In the genomic region with DNA sequence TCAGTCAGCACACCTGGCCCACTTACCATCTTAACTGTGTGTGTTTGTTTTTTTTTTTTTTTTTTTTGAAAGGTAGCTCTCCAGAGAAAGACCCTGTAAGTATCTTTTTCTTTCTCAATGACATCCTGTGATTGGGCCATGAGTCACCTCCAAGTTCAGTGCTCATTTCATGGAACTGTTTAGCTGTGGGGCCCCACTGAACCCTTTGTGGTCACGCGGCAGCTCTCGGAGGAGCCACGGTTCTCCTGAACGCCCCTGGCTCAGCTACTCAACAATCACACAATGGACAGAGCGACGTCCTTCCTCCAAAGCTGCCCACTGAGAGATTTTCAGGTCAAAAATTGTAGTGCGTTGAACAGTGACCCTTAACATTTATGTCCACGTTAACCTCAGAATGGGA, we compare ENCODE assay signal across 18 cellular contexts. TPM values are rescaled to one million over a fixed set of nuclear protein-coding genes. Genes with fewer than 3 reads are reported as not detected.
DNase-seq lines count a peak whose midpoint lies in the region; ATAC-seq and TF ChIP-seq lines count a peak whose summit lies in the region.
"Had no signal": no experiment of that assay in that cellular context is flagged by ENCODE, and none has a peak within 500 bp of the region (broad histone marks: within the 10 kb centered on the region; RNA-seq: fewer than 3 reads in every experiment).

No MANE protein-coding gene starts in this region.

- no peaks in the 10 kb centered on the region for H3K9me3 ChIP-seq in PC-3 (ENCODE audit: low read length)
- no peaks in the 10 kb centered on the region for H3K9me3 ChIP-seq in H9 (ENCODE audit: control insufficient read depth, low read depth, low read length)
- H3K9me3 ChIP-seq in adrenal gland (replicated peaks in 1 of 3), result no peaks in the 10 kb centered on the region
- H3K9me3 ChIP-seq: left ventricle myocardium inferior, psoas muscle, uterus had no signal

- TF ChIP-seq CTCF in PC-3 (conservative IDR thresholded peaks at IDR 0.05; ENCODE audit: low read depth, low read length) (no peak), H9 (conservative IDR thresholded peaks at IDR 0.05) (no peak), adrenal gland (IDR thresholded peaks at IDR 0.05) (no peak)

- no peaks in the 10 kb centered on the region for H3K36me3 Mint-ChIP-seq in activated naive CD4-positive, alpha-beta T cell treated with anti-CD3 and anti-CD28 coated beads, Interleukin-2, amount 10 ng/mL, durations not matched to agents 7 days and 5 days
- no peaks in the 10 kb centered on the region for H3K36me3 Mint-ChIP-seq in H9 (ENCODE audit: insufficient read depth in 1 of 3, low read depth in 3 of 3)

- H3K4me3 ChIP-seq in PC-3 (ENCODE audit: low read length), result no peak overlapping the region
- no peak overlapping the region for H3K4me3 ChIP-seq in adrenal gland
- H3K4me3 ChIP-seq: left ventricle myocardium inferior, psoas muscle, uterus had no signal

- DNase-seq in stimulated activated CD4-positive, alpha-beta T cell treated with anti-CD3 and anti-CD28 coated beads, Interleukin-12 subunit alpha, Interleukin-12 subunit beta, amount 100 ng/mL, for 48 hours (ENCODE audit: low read depth in 2 of 3, low spot score in 1 of 3), result peak; percentile 26 to 35 (median 33)
- DNase-seq in stimulated activated CD4-positive, alpha-beta T cell treated with anti-CD3 and anti-CD28 coated beads, Interleukin-4, amount 100 ng/mL, for 1 hour, result no peak
- DNase-seq in PC-3 (peak; percentile 12), dermis blood vessel endothelial cell (no peak), H9 (no peak), adrenal gland (no peak)
- peak; percentile 53 for DNase-seq in activated naive CD4-positive, alpha-beta T cell treated with anti-CD3 and anti-CD28 coated beads, Interleukin-2, amount 10 ng/mL, durations not matched to agents 7 days and 5 days
- peak; percentile 27 to 68 for DNase-seq in stimulated activated naive CD8-positive, alpha-beta T cell treated with anti-CD3 and anti-CD28 coated beads, Interleukin-15, amount 100 ng/mL, for 72 hours
- DNase-seq: activated B cell treated with CpG ODN at 0.5 μM for 24 hours; KBM-7; left ventricle myocardium inferior; naive thymus-derived CD8-positive, alpha-beta T cell; NCI-H146; NCI-H446 treated with DMSO at 0.1 percent for 48 hours; psoas muscle; uterus had no signal

- peak overlapping the region; percentile 81 for H3K27ac Mint-ChIP-seq in activated naive CD4-positive, alpha-beta T cell treated with anti-CD3 and anti-CD28 coated beads, Interleukin-2, amount 10 ng/mL, durations not matched to agents 7 days and 5 days
- H3K27ac Mint-ChIP-seq in stimulated activated naive CD8-positive, alpha-beta T cell treated with anti-CD3 and anti-CD28 coated beads, Interleukin-15, amount 100 ng/mL, for 72 hours, result peak overlapping the region; percentile 3 to 42
- H3K27ac Mint-ChIP-seq in H9, result peak overlapping the region in 1 of 3 experiments; percentile 85; a peak in 1 of 7 replicates
- H3K27ac Mint-ChIP-seq: activated B cell treated with CpG ODN at 0.5 μM for 24 hours had no signal

- H3K27me3 ChIP-seq in PC-3 (ENCODE audit: low read length), result no peaks in the 10 kb centered on the region
- no peaks in the 10 kb centered on the region for H3K27me3 ChIP-seq in H9 (ENCODE audit: insufficient read depth, low read length)
- H3K27me3 ChIP-seq in adrenal gland, result no peaks in the 10 kb centered on the region
- H3K27me3 ChIP-seq: uterus had no signal

- H2BK12ac ChIP-seq in H9 (ENCODE audit: insufficient read length, low read depth, low read length), result no peak overlapping the region

- H3K36me3 ChIP-seq in PC-3 (ENCODE audit: low read depth, low read length) (no peaks in the 10 kb centered on the region), adrenal gland (replicated peaks in 1 of 2) (no peaks in the 10 kb centered on the region)
- H3K36me3 ChIP-seq: left ventricle myocardium inferior, uterus had no signal

- intact Hi-C loops in PC-3 (cut with micrococcal nuclease) (no loop called here), adrenal gland (cut with DNase I) (loop anchor here in 1 of 2 donors (10.0 kb wide), 1 partner anchor 72 kb away; the partner anchor contains the start of gene SLC25A6)

- peaks cover 30% of the 10 kb centered on the region for H3K27me3 Mint-ChIP-seq in activated naive CD4-positive, alpha-beta T cell treated with anti-CD3 and anti-CD28 coated beads, Interleukin-2, amount 10 ng/mL, durations not matched to agents 7 days and 5 days
- peaks cover 35% of the 10 kb centered on the region for H3K27me3 Mint-ChIP-seq in stimulated activated naive CD8-positive, alpha-beta T cell treated with anti-CD3 and anti-CD28 coated beads, Interleukin-15, amount 100 ng/mL, for 72 hours
- peaks cover 1% of the 10 kb centered on the region for H3K27me3 Mint-ChIP-seq in H9 (ENCODE audit: low read depth)

- peak overlapping the region; percentile 46 for H3K4me3 Mint-ChIP-seq in activated naive CD4-positive, alpha-beta T cell treated with anti-CD3 and anti-CD28 coated beads, Interleukin-2, amount 10 ng/mL, durations not matched to agents 7 days and 5 days
- peak overlapping the region; percentile 44 to 70 for H3K4me3 Mint-ChIP-seq in stimulated activated naive CD8-positive, alpha-beta T cell treated with anti-CD3 and anti-CD28 coated beads, Interleukin-15, amount 100 ng/mL, for 72 hours
- H3K4me3 Mint-ChIP-seq in H9, result no peak overlapping the region
- H3K4me3 Mint-ChIP-seq: activated B cell treated with CpG ODN at 0.5 μM for 24 hours; central memory CD8-positive, alpha-beta T cell; naive thymus-derived CD8-positive, alpha-beta T cell had no signal

- H2BK5ac ChIP-seq in H9 (ENCODE audit: insufficient read length, low read length), result no peak overlapping the region

- H3K23me2 ChIP-seq in H9 (ENCODE audit: insufficient read length, low read depth, low read length, poor library complexity, severe bottlenecking), result no peaks in the 10 kb centered on the region

- TF ChIP-seq POLR2A in adrenal gland (IDR thresholded peaks at IDR 0.05), result no peak

- peaks cover 20% of the 10 kb centered on the region for H3K4me1 Mint-ChIP-seq in activated naive CD4-positive, alpha-beta T cell treated with anti-CD3 and anti-CD28 coated beads, Interleukin-2, amount 10 ng/mL, durations not matched to agents 7 days and 5 days
- peaks cover 28% of the 10 kb centered on the region for H3K4me1 Mint-ChIP-seq in stimulated activated naive CD8-positive, alpha-beta T cell treated with anti-CD3 and anti-CD28 coated beads, Interleukin-15, amount 100 ng/mL, for 72 hours
- peaks cover 2 to 6% of the 10 kb centered on the region in 2 experiments; a peak in 1 of 4 replicates for H3K4me1 Mint-ChIP-seq in H9

- no peak overlapping the region for H3K18ac ChIP-seq in H9 (ENCODE audit: insufficient read length, low read depth, low read length)

- peaks cover 2% of the 10 kb centered on the region for H3K9me3 Mint-ChIP-seq in activated naive CD4-positive, alpha-beta T cell treated with anti-CD3 and anti-CD28 coated beads, Interleukin-2, amount 10 ng/mL, durations not matched to agents 7 days and 5 days
- no peaks in the 10 kb centered on the region for H3K9me3 Mint-ChIP-seq in stimulated activated naive CD8-positive, alpha-beta T cell treated with anti-CD3 and anti-CD28 coated beads, Interleukin-15, amount 100 ng/mL, for 72 hours
- peaks cover 0 to 2% of the 10 kb centered on the region in 2 experiments; a peak in 1 of 5 replicates for H3K9me3 Mint-ChIP-seq in H9
- H3K9me3 Mint-ChIP-seq: activated B cell treated with CpG ODN at 0.5 μM for 24 hours; central memory CD8-positive, alpha-beta T cell; naive thymus-derived CD8-positive, alpha-beta T cell had no signal

- no peak overlapping the region for H2BK120ac ChIP-seq in H9 (ENCODE audit: low read depth, low read length, poor library complexity, severe bottlenecking)

- H2AK5ac ChIP-seq in H9 (ENCODE audit: insufficient read length, low read length), result no peak overlapping the region

- no peak overlapping the region for H4K8ac ChIP-seq in H9 (replicated peaks; ENCODE audit: insufficient read length, low read depth, low read length)

- no peak overlapping the region; the same call in 1 of the 2 replicates for H3K4me2 ChIP-seq in PC-3 (ENCODE audit: low read length)
- no peak overlapping the region for H3K4me2 ChIP-seq in H9 (ENCODE audit: insufficient read depth, insufficient read length, low read length)

- H3K4ac ChIP-seq in H9 (ENCODE audit: low read depth, low read length), result no peak overlapping the region

- no peak overlapping the region for H4K91ac ChIP-seq in H9 (ENCODE audit: insufficient read length, low read depth, low read length)

- H3F3A ChIP-seq in PC-3 (ENCODE audit: low read length, unreplicated experiment), result no peaks in the 10 kb centered on the region

- no TSS peak for BruUV-seq in PC-3 (replicated peaks; lab: Mats Ljungman, UMichigan)

- CTCF ChIA-PET in PC-3 (lab: Charles Lee), result no interaction called here
- CTCF ChIA-PET in activated naive CD4-positive, alpha-beta T cell treated with anti-CD3 and anti-CD28 coated beads, Interleukin-2, amount 10 ng/mL, durations not matched to agents 7 days and 5 days (lab: Charles Lee), result no interaction called here

- no peaks in the 10 kb centered on the region for H3K79me1 ChIP-seq in H9 (ENCODE audit: insufficient read depth, low read depth, low read length, poor library complexity, severe bottlenecking)

- POLR2A ChIA-PET in PC-3 (lab: Charles Lee; ENCODE audit: unreplicated experiment), result no interaction called here

- H3K23ac ChIP-seq in H9 (ENCODE audit: insufficient read length, low read depth, low read length), result no peak overlapping the region

- no peaks in the 10 kb centered on the region for H3K79me2 ChIP-seq in PC-3 (ENCODE audit: low read length)
- no peaks in the 10 kb centered on the region for H3K79me2 ChIP-seq in H9 (ENCODE audit: insufficient read depth, low read length)

- ATAC-seq in PC-3, result no peak
- ATAC-seq in stimulated activated naive CD8-positive, alpha-beta T cell treated with anti-CD3 and anti-CD28 coated beads, Interleukin-15, amount 100 ng/mL, for 72 hours, result peak; percentile 79
- ATAC-seq: naive thymus-derived CD8-positive, alpha-beta T cell; psoas muscle had no signal

- H2AFZ ChIP-seq in PC-3 (ENCODE audit: low read length) (no peak overlapping the region), H9 (ENCODE audit: low read length) (no peak overlapping the region)

- no CpG with 5 or more reads among the region's 9 CpGs for WGBS in H9 (ENCODE audit: extremely low coverage, insufficient read length, low lambda C conversion rate)
- 62 to 81% (median 68%) methylated on average over 7 to 9 of the region's 9 CpGs for WGBS in adrenal gland, 4 donors

- H2BK15ac ChIP-seq in H9 (ENCODE audit: low read depth, low read length), result no peak overlapping the region

- H3K9ac ChIP-seq in PC-3 (ENCODE audit: low read length), result no peak overlapping the region
- no peak overlapping the region for H3K9ac ChIP-seq in H9 (ENCODE audit: extremely low read depth, insufficient read length, low read length)

- H4K5ac ChIP-seq in H9 (ENCODE audit: insufficient read length, low read depth, low read length), result no peak overlapping the region

- H3T11ph ChIP-seq in H9 (ENCODE audit: low read length), result no peak overlapping the region

- H3K4me1 ChIP-seq in PC-3 (ENCODE audit: insufficient read depth, low read length), result no peaks in the 10 kb centered on the region
- H3K4me1 ChIP-seq in H9 (ENCODE audit: insufficient read depth, low read length), result no peaks in the 10 kb centered on the region
- no peaks in the 10 kb centered on the region for H3K4me1 ChIP-seq in adrenal gland (replicated peaks in 1 of 2)
- H3K4me1 ChIP-seq: left ventricle myocardium inferior, psoas muscle, uterus had no signal

- H3K9me2 ChIP-seq in PC-3 (replicated peaks; ENCODE audit: low read length), result no peaks in the 10 kb centered on the region

- no peak overlapping the region for H3K14ac ChIP-seq in H9 (ENCODE audit: insufficient read depth, low read length)

- H4K20me1 ChIP-seq in PC-3 (ENCODE audit: low read length) (no peaks in the 10 kb centered on the region), H9 (ENCODE audit: control insufficient read depth, insufficient read depth, insufficient read length) (no peaks in the 10 kb centered on the region)

- H3K27ac ChIP-seq in PC-3 (ENCODE audit: low read length), result no peak overlapping the region
- no peak overlapping the region for H3K27ac ChIP-seq in H9 (ENCODE audit: insufficient read length, low read depth, low read length)
- no peak overlapping the region for H3K27ac ChIP-seq in adrenal gland
- H3K27ac ChIP-seq: left ventricle myocardium inferior, psoas muscle, uterus had no signal

- H3K56ac ChIP-seq in H9 (ENCODE audit: insufficient read length, low read depth, low read length), result no peak overlapping the region

- H2BK20ac ChIP-seq in H9 (ENCODE audit: low read depth, low read length, poor library complexity, severe bottlenecking), result no peak overlapping the region

RNA-seq across cellular contexts. Expression of gene IL3RA, which starts 14.2 kb away (rescaled TPM):
- not detected in 2 replicates for total RNA-seq in PC-3 (2014; rRNA removed)
- 23.6 and 64.7 TPM in 2 replicates for total RNA-seq in dermis blood vessel endothelial cell
- total RNA-seq in H9 (2021), result 0.24 TPM in 1 of 2 replicates, not detected in the other
- 1 to 10 TPM; 1.4 to 5.0 (median 2.6) TPM for total RNA-seq in adrenal gland
- polyA plus RNA-seq in adrenal gland, result 1 to 10 TPM; 3.6 to 7.4 (median 5.6) TPM
- total RNA-seq: fibroblast of villous mesenchyme had no signal

RNA-seq across cellular contexts. Expression of gene CSF2RA, which starts 53.8 kb away (rescaled TPM):
- total RNA-seq in PC-3 (2014; rRNA removed) (0.63 and 3.8 TPM in 2 replicates), dermis blood vessel endothelial cell (not detected in 2 replicates), H9 (2021) (4.4 and 4.7 TPM in 2 replicates), adrenal gland (10 to 100 TPM in 4 of 8 donors, 1 to 10 TPM in 4; 4.2 to 14.0 (median 9.9) TPM)
- 10 to 100 TPM in 1 of 3 donors, 1 to 10 TPM in 2; 3.1 to 11.3 (median 5.2) TPM for polyA plus RNA-seq in adrenal gland
- total RNA-seq: activated B cell treated with CpG ODN at 0.5 μM for 24 hours, fibroblast of villous mesenchyme had no signal

Comparison
In these comparisons a context has a peak if more than half of its experiments do, and no peak if none do; other contexts are left out.
1. DNase-seq: peak in stimulated activated CD4-positive, alpha-beta T cell treated with anti-CD3 and anti-CD28 coated beads, Interleukin-12 subunit alpha, Interleukin-12 subunit beta, amount 100 ng/mL, for 48 hours (3 of 3), PC-3 (single experiment), activated naive CD4-positive, alpha-beta T cell treated with anti-CD3 and anti-CD28 coated beads, Interleukin-2, amount 10 ng/mL, durations not matched to agents 7 days and 5 days (single experiment) and stimulated activated naive CD8-positive, alpha-beta T cell treated with anti-CD3 and anti-CD28 coated beads, Interleukin-15, amount 100 ng/mL, for 72 hours (2 of 2); none in stimulated activated CD4-positive, alpha-beta T cell treated with anti-CD3 and anti-CD28 coated beads, Interleukin-4, amount 100 ng/mL, for 1 hour (single experiment), dermis blood vessel endothelial cell (single experiment), H9 (single experiment) and adrenal gland (0 of 7).
2. H3K4me3 Mint-ChIP-seq: peak in activated naive CD4-positive, alpha-beta T cell treated with anti-CD3 and anti-CD28 coated beads, Interleukin-2, amount 10 ng/mL, durations not matched to agents 7 days and 5 days (single experiment) and stimulated activated naive CD8-positive, alpha-beta T cell treated with anti-CD3 and anti-CD28 coated beads, Interleukin-15, amount 100 ng/mL, for 72 hours (2 of 2); none in H9 (0 of 2).